Comparison of ENCODE assay signal across 23 cellular contexts in the genomic region with DNA sequence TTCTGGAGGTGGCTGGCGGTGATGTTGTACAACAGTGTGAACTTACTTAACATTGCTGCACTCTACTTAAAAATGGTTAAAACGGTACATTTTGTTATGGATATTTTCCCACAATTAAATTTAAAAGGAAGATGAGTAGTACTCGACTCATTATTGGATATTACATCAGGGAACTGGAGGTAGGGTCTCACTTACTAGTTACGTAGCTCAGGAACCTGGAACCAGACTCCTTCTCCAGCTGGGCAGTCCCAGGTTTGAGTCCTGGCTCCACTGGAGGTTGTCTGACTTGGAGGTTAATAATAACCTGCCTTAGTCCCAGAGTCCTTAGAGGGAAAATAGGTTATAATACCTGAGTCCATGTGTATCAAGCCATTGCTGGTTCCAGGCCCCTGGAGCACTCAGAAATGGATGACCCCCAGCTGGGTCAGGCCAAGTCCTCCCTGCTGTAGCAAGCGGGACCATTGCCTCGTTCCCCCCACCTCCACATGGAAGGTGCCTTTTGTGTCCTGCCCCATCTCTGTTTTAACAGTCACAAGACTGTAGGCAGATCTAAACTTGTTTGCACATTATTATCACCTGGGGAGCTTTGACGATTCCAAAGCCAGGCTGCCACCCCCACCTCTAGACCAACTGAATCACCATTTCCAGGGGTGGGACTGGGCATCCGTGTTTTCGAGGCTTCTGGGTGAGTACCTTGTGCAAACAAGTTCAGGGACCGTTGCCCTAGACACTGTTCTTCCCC.
DNase-seq lines count a peak whose midpoint lies in the region; ATAC-seq, FAIRE-seq and TF ChIP-seq lines count a peak whose summit lies in the region.
"Had no signal": no experiment of that assay in that cellular context is flagged by ENCODE, and none has a peak within 500 bp of the region (broad histone marks: within the 10 kb centered on the region; RNA-seq: fewer than 3 reads in every experiment).

No MANE protein-coding gene starts in this region.

- no peak overlapping the region for H3K4me3 Mint-ChIP-seq in progenitor cell of endocrine pancreas (ENCODE audit: low read depth)
- H3K4me3 Mint-ChIP-seq: CD8-positive, alpha-beta memory T cell; H9; natural killer cell; stimulated activated naive B cell treated with anti-CD40 and anti-IgM and Interleukin-4, amounts not matched to agents 10 μg/mL and 1 μg/mL and 100 μg/mL, for 72 hours had no signal

- H3K4me1 Mint-ChIP-seq in progenitor cell of endocrine pancreas (ENCODE audit: low read depth) = peaks cover 64% of the 10 kb centered on the region

- DNase-seq in Panc1 (ENCODE audit: low read depth, low spot score) (no peak), esophagus squamous epithelium (lab: John Stamatoyannopoulos, UW) (no peak), progenitor cell of endocrine pancreas (ENCODE audit: low spot score, unreplicated experiment) (no peak), SIG-M5 (lab: John Stamatoyannopoulos, UW) (no peak), small intestine (no peak), NCI-H510A (lab: John Stamatoyannopoulos, UW) (no peak)
- no peak for DNase-seq in effector CD4-positive, alpha-beta T cell
- DNase-seq: activated CD8-positive, alpha-beta memory T cell treated with anti-CD3 and anti-CD28 coated beads, Interleukin-2, amount 50 U/mL, for 48 hours; activated effector memory CD4-positive, alpha-beta T cell treated with Interleukin-2 at 50 U/mL for 16 hours; CD8-positive, alpha-beta memory T cell; DMS79 treated with DMSO at 0.1 percent for 48 hours; H9; natural killer cell; NCI-H1436 treated with DMSO at 0.1 percent for 48 hours; Peyer's patch; stimulated activated CD4-positive, alpha-beta T cell treated with anti-CD3 and anti-CD28 coated beads, Interleukin-2, amount 100 ng/mL, for 24 hours; stimulated activated naive B cell treated with anti-CD40 and anti-IgM and Interleukin-4, amounts not matched to agents 10 μg/mL and 1 μg/mL and 100 μg/mL, for 72 hours; T-helper 2 cell; tibial artery had no signal

- WGBS in esophagus squamous epithelium, 2 donors = 38 to 56% methylated on average over 8 to 10 of the region's 10 CpGs
- 66 to 78% (median 68%) methylated on average over 10 of the region's 10 CpGs for WGBS in small intestine, 3 donors

- H3K9me3 Mint-ChIP-seq in progenitor cell of endocrine pancreas (ENCODE audit: low read depth) = no peaks in the 10 kb centered on the region
- H3K9me3 Mint-ChIP-seq: CD8-positive, alpha-beta memory T cell; H9; natural killer cell; stimulated activated naive B cell treated with anti-CD40 and anti-IgM and Interleukin-4, amounts not matched to agents 10 μg/mL and 1 μg/mL and 100 μg/mL, for 72 hours had no signal

- CTCF ChIA-PET in HEK293 (lab: Yijun Ruan, JAX) = interaction anchor here (1.1 kb wide), 1 partner anchor 115 kb away, joined by 3 read pairs; no protein-coding TSS in a partner anchor
- CTCF ChIA-PET in Panc1 (lab: Charles Lee) = no interaction called here

- H3K27ac ChIP-seq in HEK293 (ENCODE audit: extremely low read depth, low read depth, low read length) (no peak overlapping the region; the same call in 1 of the 2 replicates), Panc1 (ENCODE audit: low read length) (peak overlapping the region; percentile 55), esophagus squamous epithelium (peak overlapping the region; percentile 43 to 67 (median 58)), small intestine (ENCODE audit: low read depth in 1 of 2, low read length in 1 of 2) (no peak overlapping the region)
- H3K27ac ChIP-seq: parathyroid adenoma, Peyer's patch, SK-N-MC, tibial artery had no signal

- ATAC-seq in Panc1 = no peak
- ATAC-seq: natural killer cell; stimulated activated naive B cell treated with anti-CD40 and anti-IgM and Interleukin-4, amounts not matched to agents 10 μg/mL and 1 μg/mL and 100 μg/mL, for 72 hours had no signal

- in situ Hi-C loops in Panc1 (cut with HindIII; ENCODE audit: low pct_unique_long_range_greater_than_20kb, low sequenced_read_pairs) = no loop called here

- peak overlapping the region; percentile 36 for H3K27ac Mint-ChIP-seq in progenitor cell of endocrine pancreas
- H3K27ac Mint-ChIP-seq: CD8-positive, alpha-beta memory T cell; natural killer cell; stimulated activated naive B cell treated with anti-CD40 and anti-IgM and Interleukin-4, amounts not matched to agents 10 μg/mL and 1 μg/mL and 100 μg/mL, for 72 hours had no signal

- no peaks in the 10 kb centered on the region for H3K36me3 ChIP-seq in HEK293 (ENCODE audit: control insufficient read depth in 2 of 2, insufficient read depth in 1 of 2, low read length in 2 of 2)
- H3K36me3 ChIP-seq in Panc1 (ENCODE audit: control insufficient read depth, insufficient read depth, low read length) = no peaks in the 10 kb centered on the region
- no peaks in the 10 kb centered on the region for H3K36me3 ChIP-seq in esophagus squamous epithelium
- H3K36me3 ChIP-seq in small intestine (ENCODE audit: control insufficient read depth in 2 of 2, insufficient read depth in 2 of 2, low read length in 2 of 2) = no peaks in the 10 kb centered on the region
- H3K36me3 ChIP-seq: Peyer's patch, tibial artery had no signal

- POLR2A ChIA-PET in HEK293 (lab: Yijun Ruan, JAX) (no interaction called here), Panc1 (lab: Charles Lee) (no interaction called here)

- no TSS peak for BruUV-seq in Panc1 (replicated peaks; lab: Mats Ljungman, UMichigan)

- H3K4me1 ChIP-seq in HEK293 (ENCODE audit: control insufficient read depth, insufficient read depth, low read length) = peaks cover 46% of the 10 kb centered on the region
- H3K4me1 ChIP-seq in Panc1 (ENCODE audit: control insufficient read depth, insufficient read depth, low read length) = peaks cover 83% of the 10 kb centered on the region
- peaks cover 7 to 75% (median 32%) of the 10 kb centered on the region in 3 donors for H3K4me1 ChIP-seq in esophagus squamous epithelium
- peaks cover 4 to 8% of the 10 kb centered on the region in 2 donors for H3K4me1 ChIP-seq in small intestine (ENCODE audit: control insufficient read depth in 2 of 2, insufficient read depth in 1 of 2, low read depth in 1 of 2, low read length in 1 of 2)
- H3K4me1 ChIP-seq: parathyroid adenoma had no signal

- no peaks in the 10 kb centered on the region for H3K27me3 Mint-ChIP-seq in progenitor cell of endocrine pancreas

- no peak for TF ChIP-seq POLR2A in esophagus squamous epithelium (IDR thresholded peaks at IDR 0.05)

- H3K9me3 ChIP-seq in HEK293 (ENCODE audit: control insufficient read depth, insufficient read depth, low read depth, low read length) (no peaks in the 10 kb centered on the region), Panc1 (ENCODE audit: control insufficient read depth, insufficient read depth, low read depth, low read length) (no peaks in the 10 kb centered on the region), esophagus squamous epithelium (no peaks in the 10 kb centered on the region), small intestine (ENCODE audit: control insufficient read depth, low read depth) (no peaks in the 10 kb centered on the region)
- H3K9me3 ChIP-seq: Peyer's patch, tibial artery had no signal

- H3K27me3 ChIP-seq in Panc1 (ENCODE audit: control insufficient read depth, insufficient read depth, low read length) (no peaks in the 10 kb centered on the region), esophagus squamous epithelium (no peaks in the 10 kb centered on the region), small intestine (ENCODE audit: control insufficient read depth in 2 of 2, insufficient read depth in 2 of 2, low read length in 2 of 2) (no peaks in the 10 kb centered on the region)
- H3K27me3 ChIP-seq: Peyer's patch, tibial artery had no signal

- TF ChIP-seq CTCF in HEK293 (tag by site-specific recombination; IDR thresholded peaks at IDR 0.05) (no peak), Panc1 (IDR thresholded peaks at IDR 0.05) (no peak), esophagus squamous epithelium (IDR thresholded peaks at IDR 0.05) (no peak), progenitor cell of endocrine pancreas (IDR thresholded peaks at IDR 0.05; ENCODE audit: unreplicated experiment) (no peak)

- intact Hi-C loops in Panc1 (cut with micrococcal nuclease; ENCODE audit: unreplicated experiment) = loop anchor here (10.0 kb wide), 3 partner anchors 120 to 330 kb away; no protein-coding TSS in a partner anchor
- intact Hi-C loops in esophagus squamous epithelium (cut with DNase I) = loop anchor here (10.0 kb wide), 2 partner anchors 110 to 130 kb away; no protein-coding TSS in a partner anchor

- no peaks in the 10 kb centered on the region for H3K36me3 Mint-ChIP-seq in progenitor cell of endocrine pancreas (ENCODE audit: insufficient read depth)
- H3K36me3 Mint-ChIP-seq: CD8-positive, alpha-beta memory T cell; natural killer cell; stimulated activated naive B cell treated with anti-CD40 and anti-IgM and Interleukin-4, amounts not matched to agents 10 μg/mL and 1 μg/mL and 100 μg/mL, for 72 hours had no signal

- H3K4me3 ChIP-seq in HEK293 (ENCODE audit: low read depth, low read length) = no peak overlapping the region
- no peak overlapping the region for H3K4me3 ChIP-seq in Panc1 (ENCODE audit: low read depth in 2 of 2, low read length in 2 of 2)
- H3K4me3 ChIP-seq in esophagus squamous epithelium = no peak overlapping the region
- no peak overlapping the region for H3K4me3 ChIP-seq in small intestine (ENCODE audit: low read depth in 1 of 2, low read length in 2 of 2)
- H3K4me3 ChIP-seq: Peyer's patch, SK-N-MC, tibial artery had no signal

- FAIRE-seq in small intestine (lab: Jason Lieb, UNC) = no peak
- FAIRE-seq: frontal cortex had no signal

TF ChIP-seq in HEK293, 187 proteins besides CTCF, POLR2A, EP300 and RAD21 (continues in another document):
- TF ChIP-seq KLF16 (tag by site-specific recombination; IDR thresholded peaks at IDR 0.05) (no peak), ZNF354C (tag by site-specific recombination; IDR thresholded peaks at IDR 0.05; ENCODE audit: borderline replicate concordance, low read depth) (no peak)
- TF ChIP-seq, protein P1, sequence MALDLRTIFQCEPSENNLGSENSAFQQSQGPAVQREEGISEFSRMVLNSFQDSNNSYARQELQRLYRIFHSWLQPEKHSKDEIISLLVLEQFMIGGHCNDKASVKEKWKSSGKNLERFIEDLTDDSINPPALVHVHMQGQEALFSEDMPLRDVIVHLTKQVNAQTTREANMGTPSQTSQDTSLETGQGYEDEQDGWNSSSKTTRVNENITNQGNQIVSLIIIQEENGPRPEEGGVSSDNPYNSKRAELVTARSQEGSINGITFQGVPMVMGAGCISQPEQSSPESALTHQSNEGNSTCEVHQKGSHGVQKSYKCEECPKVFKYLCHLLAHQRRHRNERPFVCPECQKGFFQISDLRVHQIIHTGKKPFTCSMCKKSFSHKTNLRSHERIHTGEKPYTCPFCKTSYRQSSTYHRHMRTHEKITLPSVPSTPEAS (tag by site-specific recombination; IDR thresholded peaks at IDR 0.05) = no peak

Comparison
In these comparisons a context has a peak if more than half of its experiments do, and no peak if none do; other contexts are left out.
1. H3K27ac ChIP-seq: peak in Panc1 (single experiment) and esophagus squamous epithelium (4 of 4); none in HEK293 (single experiment) and small intestine (0 of 2).